Comparison of ENCODE assay signal across 19 cellular contexts in genomic region chr14:61362072-61362750, GRCh38.
"Had no signal": no experiment of that assay in that cellular context is flagged by ENCODE, and none has a peak within 500 bp of the region (broad histone marks: within the 10 kb centered on the region; RNA-seq: fewer than 3 reads in every experiment).

No MANE protein-coding gene starts in this region.

- H3K9me3 ChIP-seq: body of pancreas, esophagus squamous epithelium, neutrophil, sigmoid colon, spleen, thyroid gland had no signal

- H3K27me3 ChIP-seq: body of pancreas, esophagus squamous epithelium, neutrophil, sigmoid colon, spleen, thyroid gland had no signal

- H3K27ac ChIP-seq: body of pancreas, neutrophil, parathyroid adenoma, sigmoid colon, thyroid gland had no signal

- ATAC-seq: activated CD8-positive, alpha-beta T cell treated with anti-CD3 and anti-CD28 coated beads, Interleukin-2, amount 10 ng/mL, durations not matched to agents 7 days and 5 days; body of pancreas; left ventricle myocardium superior; natural killer cell; T-helper 17 cell; WTC11 had no signal

- H3K4me1 ChIP-seq: body of pancreas, sigmoid colon, thyroid gland had no signal

- H3K36me3 ChIP-seq: esophagus squamous epithelium, neutrophil, sigmoid colon, spleen, thyroid gland had no signal

- DNase-seq: activated CD4-positive, alpha-beta T cell treated with anti-CD3 and anti-CD28 coated beads for 48 hours; activated CD8-positive, alpha-beta memory T cell treated with anti-CD3 and anti-CD28 coated beads, Interleukin-2, amount 50 U/mL, for 4 hours; activated CD8-positive, alpha-beta T cell treated with anti-CD3 and anti-CD28 coated beads, Interleukin-2, amount 10 ng/mL, durations not matched to agents 7 days and 5 days; activated naive CD4-positive, alpha-beta T cell; body of pancreas; caudate nucleus; effector CD4-positive, alpha-beta T cell; esophagus squamous epithelium; foreskin fibroblast; hippocampal formation; left ventricle myocardium superior; natural killer cell; sigmoid colon; spleen; T-helper 17 cell; thyroid gland had no signal

- H3K4me3 ChIP-seq: body of pancreas, esophagus squamous epithelium, sigmoid colon, spleen, thyroid gland had no signal
